Comparison of ENCODE assay signal across 8 cellular contexts in genomic region chr9:101397746-101398334, GRCh38. TPM values are rescaled to one million over a fixed set of nuclear protein-coding genes. Genes with fewer than 3 reads are reported as not detected.
A peak's percentile ranks its signal among the peaks of the same experiment; 100 is the strongest.
DNase-seq lines count a peak whose midpoint lies in the region; ATAC-seq, FAIRE-seq and TF ChIP-seq lines count a peak whose summit lies in the region.

No MANE protein-coding gene starts in this region.

- TF ChIP-seq RAD21 in GM12878 (IDR thresholded peaks at IDR 0.05; ENCODE audit: insufficient read depth, low read depth, low read length) = no peak

- RAD21 ChIA-PET in GM12878 (lab: Charles Lee; ENCODE audit: unreplicated experiment) = interaction anchor here (0.6 to 3.0 kb wide), 9 partner anchors 10 to 137 kb away, joined by 3 to 14 read pairs (median 6); partner anchors contain the start of gene RNF20

- TF ChIP-seq EP300 in GM12878 (IDR thresholded peaks at IDR 0.05; ENCODE audit: borderline replicate concordance in 1 of 2, control insufficient read depth in 1 of 2, low read depth in 2 of 2, low read length in 2 of 2) = no peak

- peaks cover 18% of the 10 kb centered on the region for H3K9me3 Mint-ChIP-seq in activated CD4-positive, alpha-beta T cell treated with anti-CD3 and anti-CD28 coated beads, Interleukin-2, amount 10 ng/mL, durations not matched to agents 7 days and 5 days
- H3K9me3 Mint-ChIP-seq in memory B cell = peaks cover 5% of the 10 kb centered on the region

- no peaks in the 10 kb centered on the region for H3K27me3 ChIP-seq in GM12878 (replicated peaks in 1 of 2; ENCODE audit: control insufficient read depth in 2 of 2, insufficient read depth in 2 of 2, low read length in 1 of 2)

- peak overlapping the region; percentile 40 for H3K4me2 ChIP-seq in GM12878 (ENCODE audit: control insufficient read depth, insufficient read depth)

- peak overlapping the region; percentile 87 for H3K9ac ChIP-seq in GM12878 (ENCODE audit: control insufficient read depth, insufficient read depth, low read length)

- SMC1A ChIA-PET in GM12878 (lab: Charles Lee; ENCODE audit: uncharacterized antibody, unreplicated experiment) = interaction anchor here (1.1 to 2.2 kb wide), 6 partner anchors 9 to 135 kb away, joined by 3 to 12 read pairs (median 6); no protein-coding TSS in a partner anchor

- in situ Hi-C loops in GM12878 (cut with MboI) (loop anchor here (5.0 kb wide), 1 partner anchor 134 kb away; the partner anchor contains the start of gene RNF20), KBM-7 (cut with MboI; ENCODE audit: low pct_unique_long_range_greater_than_20kb, low sequenced_read_pairs) (no loop called here)

- intact Hi-C loops in GM12878 (cut with micrococcal nuclease; ENCODE audit: unreplicated experiment) = loop anchor here (2.0 to 5.0 kb wide), 2 partner anchors 49 to 135 kb away; partner anchors contain the start of gene RNF20
- intact Hi-C loops in posterior vena cava (cut with DNase I) = no loop called here

- peak overlapping the region; percentile 97 for H3K4me3 Mint-ChIP-seq in activated CD4-positive, alpha-beta T cell treated with anti-CD3 and anti-CD28 coated beads, Interleukin-2, amount 10 ng/mL, durations not matched to agents 7 days and 5 days
- H3K4me3 Mint-ChIP-seq in memory B cell = peak overlapping the region; percentile 99

- peak overlapping the region; percentile 84 for H3K27ac ChIP-seq in GM12878 (ENCODE audit: control insufficient read depth, insufficient read depth)

- POLR2A ChIA-PET in activated CD4-positive, alpha-beta T cell treated with anti-CD3 and anti-CD28 coated beads, Interleukin-2, amount 10 ng/mL, durations not matched to agents 7 days and 5 days (lab: Charles Lee) = no interaction called here
- POLR2A ChIA-PET in GM12878 (lab: Charles Lee) = interaction anchor here (0.9 to 2.4 kb wide), 6 partner anchors 29 to 136 kb away, joined by 3 to 16 read pairs (median 6); partner anchors contain the start of gene RNF20

- peak overlapping the region; percentile 97 for H2AFZ ChIP-seq in GM12878 (ENCODE audit: control insufficient read depth, low read depth, low read length)

- no peak for TF ChIP-seq POLR2A in GM12878 (IDR thresholded peaks at IDR 0.05; ENCODE audit: low read depth, low read length)

- peaks cover 0 to 15% of the 10 kb centered on the region in 2 experiments; a peak in 2 of 4 replicates for H3K36me3 ChIP-seq in GM12878 (ENCODE audit: control insufficient read depth in 2 of 2, insufficient read depth in 2 of 2, low read length in 1 of 2)

- BruUV-seq in GM12878 (replicated peaks; lab: Mats Ljungman, UMichigan) = TSS peak; percentile 79

- no peak for DNase-seq in activated CD4-positive, alpha-beta T cell treated with anti-CD3 and anti-CD28 coated beads, Interleukin-2, amount 10 ng/mL, durations not matched to agents 7 days and 5 days
- DNase-seq in activated CD4-positive, alpha-beta T cell treated with anti-CD3 and anti-CD28 coated beads, Interleukin-2, amount 50 U/mL, for 4 hours = no peak
- DNase-seq in Jurkat, Clone E6-1 (ENCODE audit: low read depth, low spot score) = peak; percentile 19
- DNase-seq in GM12878 (ENCODE audit: low read depth, low spot score) (no peak), memory B cell (ENCODE audit: low spot score in 2 of 2) (peak in 1 of 2 donors; percentile 3), posterior vena cava (ENCODE audit: low spot score) (no peak), KBM-7 (no peak)

- 2% methylated on average over 11 of the region's 11 CpGs for WGBS in GM12878 (ENCODE audit: insufficient coverage, insufficient replicate concordance, low lambda C conversion rate, missing lambda C conversion rate)

- 0 out of 2 replicates have a peak, but pooled peaks cover 3% of the 10 kb centered on the region for H3K4me1 ChIP-seq in GM12878 (ENCODE audit: control insufficient read depth, insufficient read depth, low read length)

- peak overlapping the region; percentile 91 for H3K4me3 ChIP-seq in Jurkat, Clone E6-1 (ENCODE audit: low read length)
- peak overlapping the region; percentile 90 for H3K4me3 ChIP-seq in GM12878

- no peaks in the 10 kb centered on the region for H3K27me3 Mint-ChIP-seq in activated CD4-positive, alpha-beta T cell treated with anti-CD3 and anti-CD28 coated beads, Interleukin-2, amount 10 ng/mL, durations not matched to agents 7 days and 5 days
- H3K27me3 Mint-ChIP-seq in memory B cell = no peaks in the 10 kb centered on the region

- FAIRE-seq in GM12878 (lab: Jason Lieb, UNC) = no peak

- TF ChIP-seq CTCF in GM12878 (IDR thresholded peaks at IDR 0.05 in 2 of 3, conservative IDR thresholded peaks at IDR 0.05 in 1 of 3; ENCODE audit: control insufficient read depth in 2 of 3, extremely low read depth in 1 of 3, insufficient read depth in 1 of 3, low read depth in 3 of 3, low read length in 3 of 3) = no peak

- H3K79me2 ChIP-seq in GM12878 (ENCODE audit: control insufficient read depth, insufficient read depth, low read length) = peaks cover 73% of the 10 kb centered on the region

- peaks cover 69% of the 10 kb centered on the region for H3K36me3 Mint-ChIP-seq in activated CD4-positive, alpha-beta T cell treated with anti-CD3 and anti-CD28 coated beads, Interleukin-2, amount 10 ng/mL, durations not matched to agents 7 days and 5 days (ENCODE audit: low read depth)
- H3K36me3 Mint-ChIP-seq in memory B cell = peaks cover 43% of the 10 kb centered on the region

- CTCF ChIA-PET in activated CD4-positive, alpha-beta T cell treated with anti-CD3 and anti-CD28 coated beads, Interleukin-2, amount 10 ng/mL, durations not matched to agents 7 days and 5 days (lab: Charles Lee) = interaction anchor here (1.0 to 1.9 kb wide), 3 partner anchors 10 to 86 kb away, joined by 3 to 6 read pairs (median 4); no protein-coding TSS in a partner anchor
- CTCF ChIA-PET in GM12878 (lab: Yijun Ruan, JAX) = interaction anchor here (1.0 to 3.6 kb wide), 4 partner anchors 9 to 135 kb away, joined by 4 to 23 read pairs (median 4); no protein-coding TSS in a partner anchor

- peaks cover 51% of the 10 kb centered on the region for H3K4me1 Mint-ChIP-seq in activated CD4-positive, alpha-beta T cell treated with anti-CD3 and anti-CD28 coated beads, Interleukin-2, amount 10 ng/mL, durations not matched to agents 7 days and 5 days
- peaks cover 42% of the 10 kb centered on the region for H3K4me1 Mint-ChIP-seq in memory B cell

- no peaks in the 10 kb centered on the region for H4K20me1 ChIP-seq in GM12878 (ENCODE audit: control insufficient read depth, insufficient read depth)

- ATAC-seq in GM12878 (peak; percentile 1; the same call in 2 of the 3 replicates), memory B cell (ENCODE audit: low read depth) (no peak), HG02852 (IDR thresholded peaks at IDR 0.05; ENCODE audit: unreplicated experiment) (no peak)

- H3K9me3 ChIP-seq in GM12878 (replicated peaks; ENCODE audit: control insufficient read depth, insufficient read depth, low read length) = peaks cover 9% of the 10 kb centered on the region; the same call in 2 of the 3 replicates

- H3K27ac Mint-ChIP-seq in activated CD4-positive, alpha-beta T cell treated with anti-CD3 and anti-CD28 coated beads, Interleukin-2, amount 10 ng/mL, durations not matched to agents 7 days and 5 days = peak overlapping the region; percentile 99
- H3K27ac Mint-ChIP-seq in memory B cell = peak overlapping the region; percentile 100

RNA-seq across cellular contexts. Expression of gene MRPL50, which starts 0.6 kb away (rescaled TPM):
- total RNA-seq in activated CD4-positive, alpha-beta T cell treated with anti-CD3 and anti-CD28 coated beads, Interleukin-2, amount 10 ng/mL, durations not matched to agents 7 days and 5 days = 10 to 100 TPM; 10.2 to 11.7 TPM
- polyA plus RNA-seq in Jurkat, Clone E6-1 (2012; ENCODE audit: insufficient read depth, insufficient read length) = 14.2 TPM
- total RNA-seq in GM12878 (2013; cell fraction: nucleolus; rRNA removed) = 21.4 and 24.7 TPM in 2 replicates
- 18.2 and 22.0 TPM in 2 replicates for total RNA-seq in GM12878 (2014; rRNA removed)
- total RNA-seq in GM12878 (2014; rRNA removed; fragmentation: Illumina TruSeq; extraction: Trizol) = 25.2 and 25.7 TPM in 2 replicates
- total RNA-seq in GM12878 (2021) = 12.8 and 13.5 TPM in 2 replicates
- 8.9 TPM for polyA plus RNA-seq in GM12878 (2011; ENCODE audit: low read depth)
- 30.0 and 42.8 TPM in 2 replicates for polyA plus RNA-seq in GM12878 (2011; rRNA removed)
- polyA plus RNA-seq in GM12878 (2011; cell fraction: cytosol; rRNA removed) = 7.8 and 11.4 TPM in 2 replicates
- polyA plus RNA-seq in GM12878 (2011; cell fraction: nucleus; rRNA removed) = 8.9 and 9.2 TPM in 2 replicates
- polyA plus RNA-seq in GM12878 (2012) = 8.2 and 10.1 TPM in 2 replicates
- 25.7 and 29.6 TPM in 2 replicates for polyA plus RNA-seq in GM12878 (2014; fragmentation: Illumina TruSeq; extraction: Trizol)
- 10 to 100 TPM; 50.3 to 79.4 TPM for polyA plus RNA-seq in GM12878 (2014; fragmentation: Nextera tagmentation; extraction: Ambion mirVana)
- 13.8 and 14.1 TPM in 2 replicates for polyA plus RNA-seq in GM12878 (2014; rRNA removed)
- 10 to 100 TPM; 33.9 to 34.8 TPM for polyA plus RNA-seq in GM12878 (2016; fragmentation: Nextera tagmentation; extraction: Ambion mirVana)
- 3.5 and 5.4 TPM in 2 replicates for polyA minus RNA-seq in GM12878 (2011; rRNA and poly(A)+ RNA removed)
- 2.0 and 3.1 TPM in 2 replicates for polyA minus RNA-seq in GM12878 (2011; cell fraction: cytosol; rRNA and poly(A)+ RNA removed)
- 4.8 and 5.7 TPM in 2 replicates for polyA minus RNA-seq in GM12878 (2011; cell fraction: nucleus; rRNA and poly(A)+ RNA removed)
- 1 to 10 TPM; 8.9 to 9.5 TPM for total RNA-seq in posterior vena cava

RNA-seq across cellular contexts. Expression of gene ZNF189, which starts 0.8 kb away (rescaled TPM):
- 10 to 100 TPM; 11.4 to 12.9 TPM for total RNA-seq in activated CD4-positive, alpha-beta T cell treated with anti-CD3 and anti-CD28 coated beads, Interleukin-2, amount 10 ng/mL, durations not matched to agents 7 days and 5 days
- 8.9 TPM for polyA plus RNA-seq in Jurkat, Clone E6-1 (2012; ENCODE audit: insufficient read depth, insufficient read length)
- total RNA-seq in GM12878 (2013; cell fraction: nucleolus; rRNA removed) = 36.4 and 37.2 TPM in 2 replicates
- total RNA-seq in GM12878 (2014; rRNA removed) = 7.9 and 9.8 TPM in 2 replicates
- total RNA-seq in GM12878 (2014; rRNA removed; fragmentation: Illumina TruSeq; extraction: Trizol) = 12.2 and 12.3 TPM in 2 replicates
- total RNA-seq in GM12878 (2021) = 8.7 and 9.6 TPM in 2 replicates
- polyA plus RNA-seq in GM12878 (2011; ENCODE audit: low read depth) = 3.8 TPM
- 8.6 and 13.7 TPM in 2 replicates for polyA plus RNA-seq in GM12878 (2011; rRNA removed)
- polyA plus RNA-seq in GM12878 (2011; cell fraction: cytosol; rRNA removed) = 2.6 and 3.6 TPM in 2 replicates
- polyA plus RNA-seq in GM12878 (2011; cell fraction: nucleus; rRNA removed) = 9.2 and 10.7 TPM in 2 replicates
- 6.3 and 8.4 TPM in 2 replicates for polyA plus RNA-seq in GM12878 (2012)
- 10.7 and 12.6 TPM in 2 replicates for polyA plus RNA-seq in GM12878 (2014; fragmentation: Illumina TruSeq; extraction: Trizol)
- 1 to 10 TPM; 3.1 to 3.6 TPM for polyA plus RNA-seq in GM12878 (2014; fragmentation: Nextera tagmentation; extraction: Ambion mirVana)
- 5.8 and 6.9 TPM in 2 replicates for polyA plus RNA-seq in GM12878 (2014; rRNA removed)
- polyA plus RNA-seq in GM12878 (2016; fragmentation: Nextera tagmentation; extraction: Ambion mirVana) = 1 to 10 TPM; 5.1 to 5.2 TPM
- polyA minus RNA-seq in GM12878 (2011; rRNA and poly(A)+ RNA removed) = 6.4 and 10.8 TPM in 2 replicates
- polyA minus RNA-seq in GM12878 (2011; cell fraction: cytosol; rRNA and poly(A)+ RNA removed) = 2.7 and 3.2 TPM in 2 replicates
- 11.7 and 14.7 TPM in 2 replicates for polyA minus RNA-seq in GM12878 (2011; cell fraction: nucleus; rRNA and poly(A)+ RNA removed)
- total RNA-seq in posterior vena cava = 10 to 100 TPM; 17.8 to 18.7 TPM

RNA-seq across cellular contexts. Expression of gene BAAT, which starts 13.0 kb away (rescaled TPM):
- under 1 TPM in 1 of 2 experiments, not detected in 1; 0.07 TPM for total RNA-seq in activated CD4-positive, alpha-beta T cell treated with anti-CD3 and anti-CD28 coated beads, Interleukin-2, amount 10 ng/mL, durations not matched to agents 7 days and 5 days
- not detected for polyA plus RNA-seq in Jurkat, Clone E6-1 (2012; ENCODE audit: insufficient read depth, insufficient read length)
- total RNA-seq in GM12878 (2013; cell fraction: nucleolus; rRNA removed) = not detected in 2 replicates
- total RNA-seq in GM12878 (2014; rRNA removed) (0.06 TPM in 1 of 2 replicates, not detected in the other), GM12878 (2014; rRNA removed; fragmentation: Illumina TruSeq; extraction: Trizol) (0.04 and 0.05 TPM in 2 replicates), GM12878 (2021) (0.16 and 0.26 TPM in 2 replicates), posterior vena cava (under 1 TPM in 1 of 2 donors, not detected in 1; 0.09 TPM)
- polyA plus RNA-seq in GM12878 (2011; ENCODE audit: low read depth) = not detected
- polyA plus RNA-seq in GM12878 (2011; rRNA removed) (0.04 and 0.05 TPM in 2 replicates), GM12878 (2014; fragmentation: Illumina TruSeq; extraction: Trizol) (0.06 and 0.08 TPM in 2 replicates), GM12878 (2014; fragmentation: Nextera tagmentation; extraction: Ambion mirVana) (under 1 TPM; 0.02 to 0.10 TPM), GM12878 (2014; rRNA removed) (0.08 and 0.10 TPM in 2 replicates), GM12878 (2016; fragmentation: Nextera tagmentation; extraction: Ambion mirVana) (not detected)
- not detected in 2 replicates for polyA plus RNA-seq in GM12878 (2011; cell fraction: cytosol; rRNA removed)
- polyA plus RNA-seq in GM12878 (2011; cell fraction: nucleus; rRNA removed) = 0.06 and 0.12 TPM in 2 replicates
- polyA plus RNA-seq in GM12878 (2012) = not detected in 2 replicates
- polyA minus RNA-seq in GM12878 (2011; rRNA and poly(A)+ RNA removed) = 0.15 TPM in 1 of 2 replicates, not detected in the other
- polyA minus RNA-seq in GM12878 (2011; cell fraction: cytosol; rRNA and poly(A)+ RNA removed) = not detected in 2 replicates
- not detected in 2 replicates for polyA minus RNA-seq in GM12878 (2011; cell fraction: nucleus; rRNA and poly(A)+ RNA removed)

RNA-seq across cellular contexts. Expression of gene ALDOB, which starts 37.7 kb away (rescaled TPM):
- total RNA-seq in activated CD4-positive, alpha-beta T cell treated with anti-CD3 and anti-CD28 coated beads, Interleukin-2, amount 10 ng/mL, durations not matched to agents 7 days and 5 days = not detected
- not detected for polyA plus RNA-seq in Jurkat, Clone E6-1 (2012; ENCODE audit: insufficient read depth, insufficient read length)
- not detected in 2 replicates for total RNA-seq in GM12878 (2013; cell fraction: nucleolus; rRNA removed)
- total RNA-seq in GM12878 (2014; rRNA removed) (not detected in 2 replicates), GM12878 (2014; rRNA removed; fragmentation: Illumina TruSeq; extraction: Trizol) (not detected in 2 replicates), GM12878 (2021) (0.66 and 0.82 TPM in 2 replicates), posterior vena cava (under 1 TPM in 1 of 2 donors, not detected in 1; 0.24 TPM)
- not detected for polyA plus RNA-seq in GM12878 (2011; ENCODE audit: low read depth)
- polyA plus RNA-seq in GM12878 (2011; rRNA removed) (0.04 and 0.09 TPM in 2 replicates), GM12878 (2014; fragmentation: Illumina TruSeq; extraction: Trizol) (not detected in 2 replicates), GM12878 (2014; fragmentation: Nextera tagmentation; extraction: Ambion mirVana) (not detected), GM12878 (2014; rRNA removed) (0.03 TPM in 1 of 2 replicates, not detected in the other), GM12878 (2016; fragmentation: Nextera tagmentation; extraction: Ambion mirVana) (not detected)
- polyA plus RNA-seq in GM12878 (2011; cell fraction: cytosol; rRNA removed) = 0.10 and 0.13 TPM in 2 replicates
- polyA plus RNA-seq in GM12878 (2011; cell fraction: nucleus; rRNA removed) = not detected in 2 replicates
- polyA plus RNA-seq in GM12878 (2012) = not detected in 2 replicates
- 0.41 TPM in 1 of 2 replicates, not detected in the other for polyA minus RNA-seq in GM12878 (2011; rRNA and poly(A)+ RNA removed)
- not detected in 2 replicates for polyA minus RNA-seq in GM12878 (2011; cell fraction: cytosol; rRNA and poly(A)+ RNA removed)
- not detected in 2 replicates for polyA minus RNA-seq in GM12878 (2011; cell fraction: nucleus; rRNA and poly(A)+ RNA removed)
